In the genomic region with DNA sequence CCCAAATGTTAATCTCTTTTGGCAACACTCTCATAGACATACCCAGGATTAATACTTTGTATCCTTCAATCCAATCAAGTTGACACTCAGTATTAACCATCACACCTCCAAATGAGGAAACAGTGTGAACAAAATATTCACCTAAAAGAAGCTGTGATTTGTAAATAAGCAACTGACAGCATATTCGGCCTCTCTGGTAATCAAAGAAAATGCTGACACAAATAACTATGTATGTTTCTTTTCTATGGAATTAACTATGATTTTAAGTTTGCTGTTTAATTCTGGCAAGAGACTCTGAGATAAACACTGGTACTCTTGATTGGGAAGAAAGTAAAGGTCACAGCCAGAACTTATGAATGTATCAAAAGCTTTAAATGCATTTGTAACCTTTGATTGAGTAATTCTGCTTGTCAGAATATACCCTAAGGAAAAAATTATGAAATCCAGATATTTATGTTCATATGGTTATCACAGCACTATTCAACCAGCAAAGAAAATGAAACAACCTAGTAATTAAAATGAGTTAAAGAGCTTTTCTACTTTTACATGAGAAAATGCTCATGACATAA, we compare ENCODE assay signal across 26 cellular contexts.
"Had no signal": no experiment of that assay in that cellular context is flagged by ENCODE, and none has a peak within 500 bp of the region (broad histone marks: within the 10 kb centered on the region; RNA-seq: fewer than 3 reads in every experiment).

No MANE protein-coding gene starts in this region.

- H3K27me3 Mint-ChIP-seq: naive B cell; natural killer cell treated with Interleukin-12 subunit alpha and Interleukin-12 subunit beta and Interleukin-15 and Interleukin-18, amount 100 ng/mL, for 72 hours; stimulated activated naive B cell treated with anti-CD40 and anti-IgM and Interleukin-4, amounts not matched to agents 10 μg/mL and 1 μg/mL and 100 μg/mL, for 72 hours had no signal

- H3K36me3 Mint-ChIP-seq: immature natural killer cell; mesothelial cell of epicardium; natural killer cell treated with Interleukin-12 subunit alpha and Interleukin-12 subunit beta and Interleukin-15 and Interleukin-18, amount 100 ng/mL, for 72 hours had no signal

- ATAC-seq: left colon; left lung; lower lobe of right lung; natural killer cell treated with Interleukin-12 subunit alpha and Interleukin-12 subunit beta and Interleukin-15 and Interleukin-18, amount 100 ng/mL, for 72 hours; sciatic nerve; stimulated activated naive B cell treated with anti-CD40 and anti-IgM and Interleukin-4, amounts not matched to agents 10 μg/mL and 1 μg/mL and 100 μg/mL, for 72 hours; stimulated activated naive CD8-positive, alpha-beta T cell treated with anti-CD3 and anti-CD28 coated beads, Interleukin-15, Interleukin-2, amounts not matched to agents 100 U/mL and 50 U/mL, for 24 hours had no signal

- H3K9me3 ChIP-seq: left lung, lower lobe of right lung, ovary, right atrium auricular region, stomach, testis, thyroid gland, transverse colon, upper lobe of left lung, vagina had no signal

- H3K4me3 ChIP-seq: left lung, lower lobe of right lung, ovary, right atrium auricular region, skin epidermis, stomach, testis, thyroid gland, transverse colon, upper lobe of left lung, vagina had no signal

- H3K4me3 Mint-ChIP-seq: immature natural killer cell; mesothelial cell of epicardium; natural killer cell treated with Interleukin-12 subunit alpha and Interleukin-12 subunit beta and Interleukin-15 and Interleukin-18, amount 100 ng/mL, for 72 hours; stimulated activated naive B cell treated with anti-CD40 and anti-IgM and Interleukin-4, amounts not matched to agents 10 μg/mL and 1 μg/mL and 100 μg/mL, for 72 hours had no signal

- H3K27me3 ChIP-seq: ovary, right atrium auricular region, testis, thyroid gland, upper lobe of left lung, vagina had no signal

- FAIRE-seq: islet of Langerhans, kidney had no signal

- H3K36me3 ChIP-seq: left lung, lower lobe of right lung, ovary, right atrium auricular region, stomach, thyroid gland, transverse colon, upper lobe of left lung, vagina had no signal

- DNase-seq: immature natural killer cell; kidney; left colon; left lung; lower lobe of right lung; mesendoderm; naive B cell; ovary; stimulated activated CD4-positive, alpha-beta T cell treated with anti-CD3 and anti-CD28 coated beads, Interleukin-12 subunit alpha, Interleukin-12 subunit beta, amount 100 ng/mL, for 4 hours; stimulated activated CD4-positive, alpha-beta T cell treated with anti-CD3 and anti-CD28 coated beads, Interleukin-15, amount 100 ng/mL, for 24 hours; stimulated activated CD4-positive, alpha-beta T cell treated with anti-CD3 and anti-CD28 coated beads, Interleukin-4, amount 100 ng/mL, for 1 hour; stimulated activated naive B cell treated with anti-CD40 and anti-IgM and Interleukin-4, amounts not matched to agents 10 μg/mL and 1 μg/mL and 100 μg/mL, for 72 hours; stimulated activated naive CD8-positive, alpha-beta T cell treated with anti-CD3 and anti-CD28 coated beads, Interleukin-15, Interleukin-2, amounts not matched to agents 100 U/mL and 50 U/mL, for 24 hours; stomach; testis; thyroid gland; transverse colon; upper lobe of left lung had no signal

- H3K27ac Mint-ChIP-seq: immature natural killer cell; mesothelial cell of epicardium; natural killer cell treated with Interleukin-12 subunit alpha and Interleukin-12 subunit beta and Interleukin-15 and Interleukin-18, amount 100 ng/mL, for 72 hours; progenitor cell of endocrine pancreas; stimulated activated naive B cell treated with anti-CD40 and anti-IgM and Interleukin-4, amounts not matched to agents 10 μg/mL and 1 μg/mL and 100 μg/mL, for 72 hours had no signal

- H3K27ac ChIP-seq: left lung, lower lobe of right lung, ovary, right atrium auricular region, skin epidermis, stomach, testis, thyroid gland, transverse colon, upper lobe of left lung, vagina had no signal

- H3K9me3 Mint-ChIP-seq: immature natural killer cell had no signal
